Comparison of ENCODE assay signal across 1 cellular context in genomic region chr19:8342684-8343482, GRCh38.
TF ChIP-seq lines count a peak whose summit lies in the region.

KANK3 (minus strand) TSS chr19:8343262; CDS start chr19:8337828, 5,434 bp downstream.

TF ChIP-seq in HepG2, 621 proteins besides CTCF, POLR2A, EP300 and RAD21 (continued from another document and continues in another):
- no peak for TF ChIP-seq ZBTB40 (IDR thresholded peaks at IDR 0.05)
- no peak for TF ChIP-seq ZBTB40 (CRISPR knock-in tag; IDR thresholded peaks at IDR 0.05)
- TF ChIP-seq SMYD3 (CRISPR knock-in tag; IDR thresholded peaks at IDR 0.05), result no peak
- TF ChIP-seq RNF219 (CRISPR knock-in tag; IDR thresholded peaks at IDR 0.05), result no peak
- no peak for TF ChIP-seq PHB2 (IDR thresholded peaks at IDR 0.05; ENCODE audit: partially characterized antibody)
- no peak for TF ChIP-seq NKX3-1 (CRISPR knock-in tag; IDR thresholded peaks at IDR 0.05)
- TF ChIP-seq KDM6A (CRISPR knock-in tag; IDR thresholded peaks at IDR 0.05; ENCODE audit: low read depth), result no peak
- no peak for TF ChIP-seq CERS6 (CRISPR knock-in tag; IDR thresholded peaks at IDR 0.05)
- no peak for TF ChIP-seq ZBTB37 (CRISPR knock-in tag; IDR thresholded peaks at IDR 0.05)
- no peak for TF ChIP-seq ZNF792 (CRISPR knock-in tag; IDR thresholded peaks at IDR 0.05)
- TF ChIP-seq HMGXB4 (CRISPR knock-in tag; IDR thresholded peaks at IDR 0.05; ENCODE audit: borderline replicate concordance in 1 of 2, low read depth in 1 of 2), result peak in 1 of 2 experiments; percentile 47; a peak in 1 of 4 replicates
- TF ChIP-seq GTF3A (CRISPR knock-in tag; conservative IDR thresholded peaks at IDR 0.05), result no peak
- no peak for TF ChIP-seq KLF6 (CRISPR knock-in tag; IDR thresholded peaks at IDR 0.05)
- TF ChIP-seq ZBTB49 (CRISPR knock-in tag; IDR thresholded peaks at IDR 0.05; ENCODE audit: borderline replicate concordance), result no peak
- 0 out of 2 replicates have a peak, but pooled peaks have one; percentile 36 for TF ChIP-seq ZNF574 (CRISPR knock-in tag; IDR thresholded peaks at IDR 0.05)
- TF ChIP-seq ZSCAN25 (CRISPR knock-in tag; IDR thresholded peaks at IDR 0.05), result peak; percentile 96
- TF ChIP-seq ZEB1 (IDR thresholded peaks at IDR 0.05; ENCODE audit: insufficient replicate concordance, low read depth), result no peak
- TF ChIP-seq MLX (CRISPR knock-in tag; IDR thresholded peaks at IDR 0.05), result no peak
- TF ChIP-seq SP140L (CRISPR knock-in tag; IDR thresholded peaks at IDR 0.05; ENCODE audit: borderline replicate concordance), result no peak
- TF ChIP-seq SOX6 (IDR thresholded peaks at IDR 0.05), result no peak
- TF ChIP-seq SOX6 (CRISPR knock-in tag; IDR thresholded peaks at IDR 0.05), result peak; percentile 40; the same call in 1 of the 2 replicates
- TF ChIP-seq IRF9 (CRISPR knock-in tag; IDR thresholded peaks at IDR 0.05; ENCODE audit: borderline replicate concordance), result no peak
- no peak for TF ChIP-seq SPEN (CRISPR knock-in tag; IDR thresholded peaks at IDR 0.05; ENCODE audit: low read depth)
- no peak for TF ChIP-seq NR2F2 (IDR thresholded peaks at IDR 0.05; ENCODE audit: borderline replicate concordance, low read depth)
- TF ChIP-seq BCL3 (CRISPR knock-in tag; IDR thresholded peaks at IDR 0.05), result no peak
- TF ChIP-seq CCDC6 (CRISPR knock-in tag; IDR thresholded peaks at IDR 0.05), result no peak
- no peak for TF ChIP-seq ZBTB8A (CRISPR knock-in tag; IDR thresholded peaks at IDR 0.05; ENCODE audit: borderline replicate concordance, low read depth)
- TF ChIP-seq ELF1 (CRISPR knock-in tag; IDR thresholded peaks at IDR 0.05), result no peak
- no peak for TF ChIP-seq REXO4 (CRISPR knock-in tag; IDR thresholded peaks at IDR 0.05; ENCODE audit: borderline replicate concordance)
- TF ChIP-seq KLF16 (CRISPR knock-in tag; IDR thresholded peaks at IDR 0.05), result no peak
- peak; percentile 24; the same call in 1 of the 2 replicates for TF ChIP-seq MYC (CRISPR knock-in tag; IDR thresholded peaks at IDR 0.05; ENCODE audit: borderline replicate concordance)
